Comparison of ENCODE assay signal across 2 cellular contexts in the genomic region with DNA sequence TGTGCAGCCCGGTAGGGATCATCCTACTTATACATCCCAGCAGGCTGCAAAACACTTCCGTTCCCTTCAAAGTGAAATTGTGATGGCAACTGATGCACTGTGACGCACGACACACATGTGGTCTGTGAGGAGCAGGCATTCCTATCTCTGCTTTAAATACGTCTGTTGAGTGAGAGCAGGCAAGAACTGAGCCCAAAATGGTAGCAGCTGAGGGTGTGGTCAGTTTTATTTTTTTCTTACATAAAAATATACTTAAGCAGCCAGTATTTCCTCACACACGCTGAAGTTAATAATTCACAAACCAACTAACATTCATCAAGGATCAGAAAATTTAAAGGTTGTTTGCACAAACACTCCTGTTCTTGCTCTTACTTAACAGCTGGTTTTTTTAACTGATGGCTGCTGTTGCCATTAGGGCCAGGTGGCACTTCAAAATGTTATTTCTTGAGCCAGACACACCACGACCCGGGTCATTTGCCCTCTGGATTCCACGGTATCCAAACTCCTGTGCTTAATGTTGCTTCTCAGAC.
A peak's percentile ranks its signal among the peaks of the same experiment; 100 is the strongest.
TF ChIP-seq lines count a peak whose summit lies in the region.

No MANE protein-coding gene starts in this region.

TF ChIP-seq in HepG2, 621 proteins besides CTCF, POLR2A, EP300 and RAD21 (continued from another document and continues in another):
- TF ChIP-seq, protein P1, sequence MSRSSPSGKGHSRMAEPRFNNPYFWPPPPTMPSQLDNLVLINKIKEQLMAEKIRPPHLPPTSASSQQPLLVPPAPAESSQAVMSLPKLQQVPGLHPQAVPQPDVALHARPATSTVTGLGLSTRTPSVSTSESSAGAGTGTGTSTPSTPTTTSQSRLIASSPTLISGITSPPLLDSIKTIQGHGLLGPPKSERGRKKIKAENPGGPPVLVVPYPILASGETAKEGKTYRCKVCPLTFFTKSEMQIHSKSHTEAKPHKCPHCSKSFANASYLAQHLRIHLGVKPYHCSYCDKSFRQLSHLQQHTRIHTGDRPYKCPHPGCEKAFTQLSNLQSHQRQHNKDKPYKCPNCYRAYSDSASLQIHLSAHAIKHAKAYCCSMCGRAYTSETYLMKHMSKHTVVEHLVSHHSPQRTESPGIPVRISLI (CRISPR knock-in tag; IDR thresholded peaks at IDR 0.05; ENCODE audit: borderline replicate concordance): peak; percentile 37; the same call in 1 of the 2 replicates
- no peak for TF ChIP-seq ZNF256 (CRISPR knock-in tag; conservative IDR thresholded peaks at IDR 0.05)
- no peak for TF ChIP-seq ZNF3 (CRISPR knock-in tag; IDR thresholded peaks at IDR 0.05)
- TF ChIP-seq, protein P2, sequence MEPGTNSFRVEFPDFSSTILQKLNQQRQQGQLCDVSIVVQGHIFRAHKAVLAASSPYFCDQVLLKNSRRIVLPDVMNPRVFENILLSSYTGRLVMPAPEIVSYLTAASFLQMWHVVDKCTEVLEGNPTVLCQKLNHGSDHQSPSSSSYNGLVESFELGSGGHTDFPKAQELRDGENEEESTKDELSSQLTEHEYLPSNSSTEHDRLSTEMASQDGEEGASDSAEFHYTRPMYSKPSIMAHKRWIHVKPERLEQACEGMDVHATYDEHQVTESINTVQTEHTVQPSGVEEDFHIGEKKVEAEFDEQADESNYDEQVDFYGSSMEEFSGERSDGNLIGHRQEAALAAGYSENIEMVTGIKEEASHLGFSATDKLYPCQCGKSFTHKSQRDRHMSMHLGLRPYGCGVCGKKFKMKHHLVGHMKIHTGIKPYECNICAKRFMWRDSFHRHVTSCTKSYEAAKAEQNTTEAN (CRISPR knock-in tag; conservative IDR thresholded peaks at IDR 0.05): 0 out of 2 replicates have a peak, but pooled peaks have one; percentile 30
- peak in 1 of 2 experiments; percentile 37; a peak in 1 of 4 replicates for TF ChIP-seq KLF16 (CRISPR knock-in tag; IDR thresholded peaks at IDR 0.05)
- peak; percentile 29; the same call in 1 of the 2 replicates for TF ChIP-seq ZBTB21 (CRISPR knock-in tag; IDR thresholded peaks at IDR 0.05)
- peak; percentile 47; the same call in 1 of the 2 replicates for TF ChIP-seq GATAD2A (CRISPR knock-in tag; IDR thresholded peaks at IDR 0.05)
- no peak for TF ChIP-seq NPAS2 (CRISPR knock-in tag; IDR thresholded peaks at IDR 0.05; ENCODE audit: borderline replicate concordance)
- peak; percentile 64; the same call in 1 of the 2 replicates for TF ChIP-seq ZBTB38 (CRISPR knock-in tag; IDR thresholded peaks at IDR 0.05)
- TF ChIP-seq, protein P3, sequence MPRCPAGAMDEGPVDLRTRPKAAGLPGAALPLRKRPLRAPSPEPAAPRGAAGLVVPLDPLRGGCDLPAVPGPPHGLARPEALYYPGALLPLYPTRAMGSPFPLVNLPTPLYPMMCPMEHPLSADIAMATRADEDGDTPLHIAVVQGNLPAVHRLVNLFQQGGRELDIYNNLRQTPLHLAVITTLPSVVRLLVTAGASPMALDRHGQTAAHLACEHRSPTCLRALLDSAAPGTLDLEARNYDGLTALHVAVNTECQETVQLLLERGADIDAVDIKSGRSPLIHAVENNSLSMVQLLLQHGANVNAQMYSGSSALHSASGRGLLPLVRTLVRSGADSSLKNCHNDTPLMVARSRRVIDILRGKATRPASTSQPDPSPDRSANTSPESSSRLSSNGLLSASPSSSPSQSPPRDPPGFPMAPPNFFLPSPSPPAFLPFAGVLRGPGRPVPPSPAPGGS (CRISPR knock-in tag; IDR thresholded peaks at IDR 0.05): no peak
- TF ChIP-seq CEBPG (CRISPR knock-in tag; IDR thresholded peaks at IDR 0.05): peak; percentile 37
- peak; percentile 33; the same call in 1 of the 2 replicates for TF ChIP-seq CREM (IDR thresholded peaks at IDR 0.05)
- TF ChIP-seq CREM (CRISPR knock-in tag; IDR thresholded peaks at IDR 0.05): no peak
- TF ChIP-seq ZMYM4 (CRISPR knock-in tag; IDR thresholded peaks at IDR 0.05): 0 out of 2 replicates have a peak, but pooled peaks have one; percentile 19
- TF ChIP-seq, protein P4, sequence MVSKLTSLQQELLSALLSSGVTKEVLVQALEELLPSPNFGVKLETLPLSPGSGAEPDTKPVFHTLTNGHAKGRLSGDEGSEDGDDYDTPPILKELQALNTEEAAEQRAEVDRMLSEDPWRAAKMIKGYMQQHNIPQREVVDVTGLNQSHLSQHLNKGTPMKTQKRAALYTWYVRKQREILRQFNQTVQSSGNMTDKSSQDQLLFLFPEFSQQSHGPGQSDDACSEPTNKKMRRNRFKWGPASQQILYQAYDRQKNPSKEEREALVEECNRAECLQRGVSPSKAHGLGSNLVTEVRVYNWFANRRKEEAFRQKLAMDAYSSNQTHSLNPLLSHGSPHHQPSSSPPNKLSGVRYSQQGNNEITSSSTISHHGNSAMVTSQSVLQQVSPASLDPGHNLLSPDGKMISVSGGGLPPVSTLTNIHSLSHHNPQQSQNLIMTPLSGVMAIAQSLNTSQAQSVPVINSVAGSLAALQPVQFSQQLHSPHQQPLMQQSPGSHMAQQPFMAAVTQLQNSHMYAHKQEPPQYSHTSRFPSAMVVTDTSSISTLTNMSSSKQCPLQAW (CRISPR knock-in tag; IDR thresholded peaks at IDR 0.05): 0 out of 2 replicates have a peak, but pooled peaks have one; percentile 25
- TF ChIP-seq ZNF331 (CRISPR knock-in tag; IDR thresholded peaks at IDR 0.05): 0 out of 2 replicates have a peak, but pooled peaks have one; percentile 9
- TF ChIP-seq, protein P5, sequence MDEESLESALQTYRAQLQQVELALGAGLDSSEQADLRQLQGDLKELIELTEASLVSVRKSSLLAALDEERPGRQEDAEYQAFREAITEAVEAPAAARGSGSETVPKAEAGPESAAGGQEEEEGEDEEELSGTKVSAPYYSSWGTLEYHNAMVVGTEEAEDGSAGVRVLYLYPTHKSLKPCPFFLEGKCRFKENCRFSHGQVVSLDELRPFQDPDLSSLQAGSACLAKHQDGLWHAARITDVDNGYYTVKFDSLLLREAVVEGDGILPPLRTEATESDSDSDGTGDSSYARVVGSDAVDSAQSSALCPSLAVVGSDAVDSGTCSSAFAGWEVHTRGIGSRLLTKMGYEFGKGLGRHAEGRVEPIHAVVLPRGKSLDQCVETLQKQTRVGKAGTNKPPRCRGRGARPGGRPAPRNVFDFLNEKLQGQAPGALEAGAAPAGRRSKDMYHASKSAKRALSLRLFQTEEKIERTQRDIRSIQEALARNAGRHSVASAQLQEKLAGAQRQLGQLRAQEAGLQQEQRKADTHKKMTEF (CRISPR knock-in tag; IDR thresholded peaks at IDR 0.05): 0 out of 2 replicates have a peak, but pooled peaks have one; percentile 27
- TF ChIP-seq PHF21A (CRISPR knock-in tag; IDR thresholded peaks at IDR 0.05): 0 out of 2 replicates have a peak, but pooled peaks have one; percentile 36
- TF ChIP-seq, protein P6, sequence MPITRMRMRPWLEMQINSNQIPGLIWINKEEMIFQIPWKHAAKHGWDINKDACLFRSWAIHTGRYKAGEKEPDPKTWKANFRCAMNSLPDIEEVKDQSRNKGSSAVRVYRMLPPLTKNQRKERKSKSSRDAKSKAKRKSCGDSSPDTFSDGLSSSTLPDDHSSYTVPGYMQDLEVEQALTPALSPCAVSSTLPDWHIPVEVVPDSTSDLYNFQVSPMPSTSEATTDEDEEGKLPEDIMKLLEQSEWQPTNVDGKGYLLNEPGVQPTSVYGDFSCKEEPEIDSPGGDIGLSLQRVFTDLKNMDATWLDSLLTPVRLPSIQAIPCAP (CRISPR knock-in tag; IDR thresholded peaks at IDR 0.05; ENCODE audit: low read depth): no peak
- TF ChIP-seq CEBPB (IDR thresholded peaks at IDR 0.05; ENCODE audit: borderline replicate concordance, low read depth, low read length): peak; percentile 4; the same call in 1 of the 2 replicates
- no peak for TF ChIP-seq AKAP8 (CRISPR knock-in tag; IDR thresholded peaks at IDR 0.05)

TF ChIP-seq in SK-N-SH treated with all-trans-retinoic acid at 6 μM for 48 hours, 23 proteins besides CTCF, POLR2A, EP300 and RAD21 (continued from another document):
- TF ChIP-seq ZNF70 (CRISPR knock-in tag; IDR thresholded peaks at IDR 0.05) (no peak), CSDC2 (CRISPR knock-in tag; IDR thresholded peaks at IDR 0.05) (no peak), ARNTL (CRISPR knock-in tag; IDR thresholded peaks at IDR 0.05; ENCODE audit: borderline replicate concordance, low read depth) (no peak), RARB (CRISPR knock-in tag; IDR thresholded peaks at IDR 0.05) (no peak)
- TF ChIP-seq, protein P7, sequence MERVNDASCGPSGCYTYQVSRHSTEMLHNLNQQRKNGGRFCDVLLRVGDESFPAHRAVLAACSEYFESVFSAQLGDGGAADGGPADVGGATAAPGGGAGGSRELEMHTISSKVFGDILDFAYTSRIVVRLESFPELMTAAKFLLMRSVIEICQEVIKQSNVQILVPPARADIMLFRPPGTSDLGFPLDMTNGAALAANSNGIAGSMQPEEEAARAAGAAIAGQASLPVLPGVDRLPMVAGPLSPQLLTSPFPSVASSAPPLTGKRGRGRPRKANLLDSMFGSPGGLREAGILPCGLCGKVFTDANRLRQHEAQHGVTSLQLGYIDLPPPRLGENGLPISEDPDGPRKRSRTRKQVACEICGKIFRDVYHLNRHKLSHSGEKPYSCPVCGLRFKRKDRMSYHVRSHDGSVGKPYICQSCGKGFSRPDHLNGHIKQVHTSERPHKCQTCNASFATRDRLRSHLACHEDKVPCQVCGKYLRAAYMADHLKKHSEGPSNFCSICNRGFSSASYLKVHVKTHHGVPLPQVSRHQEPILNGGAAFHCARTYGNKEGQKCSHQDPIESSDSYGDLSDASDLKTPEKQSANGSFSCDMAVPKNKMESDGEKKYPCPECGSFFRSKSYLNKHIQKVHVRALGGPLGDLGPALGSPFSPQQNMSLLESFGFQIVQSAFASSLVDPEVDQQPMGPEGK (CRISPR knock-in tag; IDR thresholded peaks at IDR 0.05; ENCODE audit: borderline replicate concordance): no peak
TF ChIP-seq in SK-N-SH treated with all-trans-retinoic acid at 6 μM for 48 hours: peak in this region for 0.
